In the genomic region with DNA sequence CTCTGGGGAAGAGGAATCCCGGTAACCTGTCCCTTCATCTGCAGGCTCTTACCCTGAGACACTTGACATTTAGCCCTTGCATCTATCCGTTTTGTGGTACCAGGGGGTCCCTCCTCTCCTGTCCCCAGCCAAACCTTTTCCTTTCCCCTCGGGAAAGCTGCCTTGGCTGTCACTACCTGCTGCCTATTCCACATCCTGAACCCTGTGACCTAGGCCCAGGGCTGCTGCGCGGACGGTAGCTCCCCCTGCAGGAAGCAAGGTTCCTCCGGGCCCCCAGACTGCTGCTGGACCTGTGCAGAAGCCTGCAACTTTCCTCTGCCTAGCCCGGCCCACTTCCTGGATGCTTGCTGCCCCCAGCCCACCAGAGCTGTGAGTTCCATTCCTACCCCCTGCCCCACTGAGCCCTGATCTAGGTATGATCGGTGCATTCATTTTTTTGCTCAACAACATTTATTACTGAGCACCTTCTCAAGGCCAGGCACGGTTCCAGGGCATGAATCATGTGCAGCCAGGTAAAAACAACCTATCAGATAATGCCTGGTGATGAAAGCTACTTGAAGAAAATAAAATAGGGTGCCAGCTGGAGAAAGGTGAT, we compare ENCODE assay signal across 1 cellular context.
TF ChIP-seq lines count a peak whose summit lies in the region.

No MANE protein-coding gene starts in this region.

TF ChIP-seq in GM12878, 131 proteins besides CTCF, POLR2A, EP300 and RAD21:
- TF ChIP-seq, protein P1, sequence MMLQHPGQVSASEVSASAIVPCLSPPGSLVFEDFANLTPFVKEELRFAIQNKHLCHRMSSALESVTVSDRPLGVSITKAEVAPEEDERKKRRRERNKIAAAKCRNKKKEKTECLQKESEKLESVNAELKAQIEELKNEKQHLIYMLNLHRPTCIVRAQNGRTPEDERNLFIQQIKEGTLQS (IDR thresholded peaks at IDR 0.05; ENCODE audit: borderline replicate concordance, extremely low read depth, low read depth, low read length), result no peak
- TF ChIP-seq NR2F1 (conservative IDR thresholded peaks at IDR 0.05) (peak; percentile 71), SMC3 (IDR thresholded peaks at IDR 0.05; ENCODE audit: borderline replicate concordance, low read length) (peak; percentile 13; the same call in 1 of the 2 replicates), SIN3A (IDR thresholded peaks at IDR 0.05; ENCODE audit: low read depth, low read length) (no peak), STAT3 (IDR thresholded peaks at IDR 0.05; ENCODE audit: low read depth, low read length) (no peak), SUZ12 (IDR thresholded peaks at IDR 0.05; ENCODE audit: unreplicated experiment) (no peak), IKZF1 (conservative IDR thresholded peaks at IDR 0.05) (0 out of 2 replicates have a peak, but pooled peaks have one; percentile 32), YY1 (IDR thresholded peaks at IDR 0.05; ENCODE audit: low read depth, low read length) (peak; percentile 40; the same call in 1 of the 2 replicates)
- TF ChIP-seq, protein P2, sequence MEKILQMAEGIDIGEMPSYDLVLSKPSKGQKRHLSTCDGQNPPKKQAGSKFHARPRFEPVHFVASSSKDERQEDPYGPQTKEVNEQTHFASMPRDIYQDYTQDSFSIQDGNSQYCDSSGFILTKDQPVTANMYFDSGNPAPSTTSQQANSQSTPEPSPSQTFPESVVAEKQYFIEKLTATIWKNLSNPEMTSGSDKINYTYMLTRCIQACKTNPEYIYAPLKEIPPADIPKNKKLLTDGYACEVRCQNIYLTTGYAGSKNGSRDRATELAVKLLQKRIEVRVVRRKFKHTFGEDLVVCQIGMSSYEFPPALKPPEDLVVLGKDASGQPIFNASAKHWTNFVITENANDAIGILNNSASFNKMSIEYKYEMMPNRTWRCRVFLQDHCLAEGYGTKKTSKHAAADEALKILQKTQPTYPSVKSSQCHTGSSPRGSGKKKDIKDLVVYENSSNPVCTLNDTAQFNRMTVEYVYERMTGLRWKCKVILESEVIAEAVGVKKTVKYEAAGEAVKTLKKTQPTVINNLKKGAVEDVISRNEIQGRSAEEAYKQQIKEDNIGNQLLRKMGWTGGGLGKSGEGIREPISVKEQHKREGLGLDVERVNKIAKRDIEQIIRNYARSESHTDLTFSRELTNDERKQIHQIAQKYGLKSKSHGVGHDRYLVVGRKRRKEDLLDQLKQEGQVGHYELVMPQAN (conservative IDR thresholded peaks at IDR 0.05), result no peak
- TF ChIP-seq, protein P3, sequence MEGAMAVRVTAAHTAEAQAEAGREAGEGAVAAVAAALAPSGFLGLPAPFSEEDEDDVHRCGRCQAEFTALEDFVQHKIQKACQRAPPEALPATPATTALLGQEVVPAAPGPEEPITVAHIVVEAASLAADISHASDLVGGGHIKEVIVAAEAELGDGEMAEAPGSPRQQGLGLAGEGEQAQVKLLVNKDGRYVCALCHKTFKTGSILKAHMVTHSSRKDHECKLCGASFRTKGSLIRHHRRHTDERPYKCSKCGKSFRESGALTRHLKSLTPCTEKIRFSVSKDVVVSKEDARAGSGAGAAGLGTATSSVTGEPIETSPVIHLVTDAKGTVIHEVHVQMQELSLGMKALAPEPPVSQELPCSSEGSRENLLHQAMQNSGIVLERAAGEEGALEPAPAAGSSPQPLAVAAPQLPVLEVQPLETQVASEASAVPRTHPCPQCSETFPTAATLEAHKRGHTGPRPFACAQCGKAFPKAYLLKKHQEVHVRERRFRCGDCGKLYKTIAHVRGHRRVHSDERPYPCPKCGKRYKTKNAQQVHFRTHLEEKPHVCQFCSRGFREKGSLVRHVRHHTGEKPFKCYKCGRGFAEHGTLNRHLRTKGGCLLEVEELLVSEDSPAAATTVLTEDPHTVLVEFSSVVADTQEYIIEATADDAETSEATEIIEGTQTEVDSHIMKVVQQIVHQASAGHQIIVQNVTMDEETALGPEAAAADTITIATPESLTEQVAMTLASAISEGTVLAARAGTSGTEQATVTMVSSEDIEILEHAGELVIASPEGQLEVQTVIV (IDR thresholded peaks at IDR 0.05; ENCODE audit: borderline replicate concordance, partially characterized antibody), result no peak
- TF ChIP-seq, protein P4, sequence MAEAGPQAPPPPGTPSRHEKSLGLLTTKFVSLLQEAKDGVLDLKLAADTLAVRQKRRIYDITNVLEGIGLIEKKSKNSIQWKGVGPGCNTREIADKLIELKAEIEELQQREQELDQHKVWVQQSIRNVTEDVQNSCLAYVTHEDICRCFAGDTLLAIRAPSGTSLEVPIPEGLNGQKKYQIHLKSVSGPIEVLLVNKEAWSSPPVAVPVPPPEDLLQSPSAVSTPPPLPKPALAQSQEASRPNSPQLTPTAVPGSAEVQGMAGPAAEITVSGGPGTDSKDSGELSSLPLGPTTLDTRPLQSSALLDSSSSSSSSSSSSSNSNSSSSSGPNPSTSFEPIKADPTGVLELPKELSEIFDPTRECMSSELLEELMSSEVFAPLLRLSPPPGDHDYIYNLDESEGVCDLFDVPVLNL (IDR thresholded peaks at IDR 0.05; ENCODE audit: low read depth, low read length), result no peak
- TF ChIP-seq, protein P5, sequence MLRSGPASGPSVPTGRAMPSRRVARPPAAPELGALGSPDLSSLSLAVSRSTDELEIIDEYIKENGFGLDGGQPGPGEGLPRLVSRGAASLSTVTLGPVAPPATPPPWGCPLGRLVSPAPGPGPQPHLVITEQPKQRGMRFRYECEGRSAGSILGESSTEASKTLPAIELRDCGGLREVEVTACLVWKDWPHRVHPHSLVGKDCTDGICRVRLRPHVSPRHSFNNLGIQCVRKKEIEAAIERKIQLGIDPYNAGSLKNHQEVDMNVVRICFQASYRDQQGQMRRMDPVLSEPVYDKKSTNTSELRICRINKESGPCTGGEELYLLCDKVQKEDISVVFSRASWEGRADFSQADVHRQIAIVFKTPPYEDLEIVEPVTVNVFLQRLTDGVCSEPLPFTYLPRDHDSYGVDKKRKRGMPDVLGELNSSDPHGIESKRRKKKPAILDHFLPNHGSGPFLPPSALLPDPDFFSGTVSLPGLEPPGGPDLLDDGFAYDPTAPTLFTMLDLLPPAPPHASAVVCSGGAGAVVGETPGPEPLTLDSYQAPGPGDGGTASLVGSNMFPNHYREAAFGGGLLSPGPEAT (IDR thresholded peaks at IDR 0.05; ENCODE audit: low read depth), result no peak
